1 cellular context compared by ENCODE assay signal in genomic region chr17:10738516-10739258, GRCh38.
TF ChIP-seq lines count a peak whose summit lies in the region.

No MANE protein-coding gene starts in this region.

TF ChIP-seq in liver, 16 proteins besides CTCF, POLR2A, EP300 and RAD21:
- TF ChIP-seq NR2F2 (IDR thresholded peaks at IDR 0.05) (no peak), HNF4G (IDR thresholded peaks at IDR 0.05) (peak; percentile 53), HNF4A (conservative IDR thresholded peaks at IDR 0.05) (peak; percentile 78 to 83), SP1 (IDR thresholded peaks at IDR 0.05) (peak; percentile 62), RXRA (IDR thresholded peaks at IDR 0.05) (peak; percentile 87 to 89), TAF1 (conservative IDR thresholded peaks at IDR 0.05) (no peak), JUND (IDR thresholded peaks at IDR 0.05) (peak in 1 of 2 donors; percentile 29)
- TF ChIP-seq, protein P1, sequence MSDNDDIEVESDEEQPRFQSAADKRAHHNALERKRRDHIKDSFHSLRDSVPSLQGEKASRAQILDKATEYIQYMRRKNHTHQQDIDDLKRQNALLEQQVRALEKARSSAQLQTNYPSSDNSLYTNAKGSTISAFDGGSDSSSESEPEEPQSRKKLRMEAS (IDR thresholded peaks at IDR 0.05), result peak; percentile 61
